ENCODE assay signal across 8 cellular contexts in genomic region chr17:27481327-27481726, GRCh38. TPM values are rescaled to one million over a fixed set of nuclear protein-coding genes. Genes with fewer than 3 reads are reported as not detected.
DNase-seq lines count a peak whose midpoint lies in the region; ATAC-seq and TF ChIP-seq lines count a peak whose summit lies in the region.

No MANE protein-coding gene starts in this region.

- peaks cover 0 to 3% (median 2%) of the 10 kb centered on the region in 3 donors for H3K27me3 Mint-ChIP-seq in CD14-positive monocyte (ENCODE audit: low read depth in 3 of 3)
- H3K27me3 Mint-ChIP-seq in activated naive CD8-positive, alpha-beta T cell treated with anti-CD3 and anti-CD28 coated beads, Interleukin-2, amount 50 U/mL, for 24 hours, result no peaks in the 10 kb centered on the region

- peaks cover 15% of the 10 kb centered on the region in 2 donors for H3K36me3 Mint-ChIP-seq in CD14-positive monocyte
- H3K36me3 Mint-ChIP-seq in activated naive CD8-positive, alpha-beta T cell treated with anti-CD3 and anti-CD28 coated beads, Interleukin-2, amount 50 U/mL, for 24 hours (ENCODE audit: low read depth), result peaks cover 9% of the 10 kb centered on the region

- peak overlapping the region in 4 of 7 donors; percentile 13 to 50 (median 40) for H3K27ac Mint-ChIP-seq in CD14-positive monocyte
- peak overlapping the region; percentile 59 for H3K27ac Mint-ChIP-seq in activated naive CD8-positive, alpha-beta T cell treated with anti-CD3 and anti-CD28 coated beads, Interleukin-2, amount 50 U/mL, for 24 hours

- intact Hi-C loops in CD14-positive monocyte (cut with micrococcal nuclease) (no loop called here), adrenal gland (cut with DNase I) (no loop called here), left ventricle myocardium superior (cut with micrococcal nuclease) (no loop called here), ascending aorta (cut with DNase I) (no loop called here)

- no peak overlapping the region for H3K4me3 ChIP-seq in adrenal gland
- no peak overlapping the region for H3K4me3 ChIP-seq in ascending aorta

- no peaks in the 10 kb centered on the region for H3K36me3 ChIP-seq in adrenal gland (replicated peaks in 1 of 2)
- no peaks in the 10 kb centered on the region for H3K36me3 ChIP-seq in ascending aorta

- DNase-seq in CD14-positive monocyte (ENCODE audit: low spot score) (no peak), T follicular helper cell (ENCODE audit: low read depth) (peak; percentile 31), adrenal gland (no peak), left ventricle myocardium superior (no peak), ascending aorta (ENCODE audit: low spot score in 2 of 2) (no peak)
- DNase-seq in activated naive CD8-positive, alpha-beta T cell treated with anti-CD3 and anti-CD28 coated beads, Interleukin-2, amount 50 U/mL, for 24 hours, result peak; percentile 40

- ATAC-seq in GM19467 (IDR thresholded peaks at IDR 0.05; ENCODE audit: unreplicated experiment), result peak; percentile 42
- ATAC-seq in activated naive CD8-positive, alpha-beta T cell treated with anti-CD3 and anti-CD28 coated beads, Interleukin-2, amount 50 U/mL, for 24 hours, result peak; percentile 83
- ATAC-seq in GM19328 (IDR thresholded peaks at IDR 0.05; ENCODE audit: unreplicated experiment), result no peak
- no peak for ATAC-seq in left ventricle myocardium superior

- no peak overlapping the region for H3K4me3 Mint-ChIP-seq in CD14-positive monocyte
- H3K4me3 Mint-ChIP-seq in activated naive CD8-positive, alpha-beta T cell treated with anti-CD3 and anti-CD28 coated beads, Interleukin-2, amount 50 U/mL, for 24 hours, result peak overlapping the region; percentile 19

- no peaks in the 10 kb centered on the region for H3K27me3 ChIP-seq in adrenal gland
- H3K27me3 ChIP-seq in ascending aorta, result no peaks in the 10 kb centered on the region

- 62 to 79% (median 73%) methylated on average over 3 to 4 of the region's 4 CpGs for WGBS in adrenal gland, 4 donors

- H3K4me1 ChIP-seq in adrenal gland (replicated peaks in 1 of 2) (peaks cover 0 to 16% of the 10 kb centered on the region in 2 donors), ascending aorta (no peaks in the 10 kb centered on the region)

- H3K9me3 ChIP-seq in adrenal gland (replicated peaks in 1 of 3) (no peaks in the 10 kb centered on the region), ascending aorta (no peaks in the 10 kb centered on the region)

- TF ChIP-seq POLR2A in adrenal gland (IDR thresholded peaks at IDR 0.05), result no peak

- H3K27ac ChIP-seq in adrenal gland (no peak overlapping the region), ascending aorta (no peak overlapping the region)

- no peaks in the 10 kb centered on the region for H3K9me3 Mint-ChIP-seq in CD14-positive monocyte
- no peaks in the 10 kb centered on the region for H3K9me3 Mint-ChIP-seq in activated naive CD8-positive, alpha-beta T cell treated with anti-CD3 and anti-CD28 coated beads, Interleukin-2, amount 50 U/mL, for 24 hours

- peaks cover 63% of the 10 kb centered on the region for H3K4me1 Mint-ChIP-seq in CD14-positive monocyte
- H3K4me1 Mint-ChIP-seq in activated naive CD8-positive, alpha-beta T cell treated with anti-CD3 and anti-CD28 coated beads, Interleukin-2, amount 50 U/mL, for 24 hours, result peaks cover 68% of the 10 kb centered on the region

- TF ChIP-seq CTCF in CD14-positive monocyte (IDR thresholded peaks at IDR 0.05), result no peak
- TF ChIP-seq CTCF in adrenal gland (IDR thresholded peaks at IDR 0.05), result no peak
- no peak for TF ChIP-seq CTCF in ascending aorta (IDR thresholded peaks at IDR 0.05)

RNA-seq across cellular contexts. Expression of gene KSR1, which starts 25.1 kb away (rescaled TPM):
- polyA plus RNA-seq in CD14-positive monocyte (1 to 10 TPM; 1.2 to 4.2 TPM), adrenal gland (10 to 100 TPM; 38.0 to 45.0 (median 39.1) TPM)
- total RNA-seq in adrenal gland (10 to 100 TPM; 16.0 to 50.4 (median 38.5) TPM), left ventricle myocardium superior (10.2 TPM), ascending aorta (42.6 TPM)

Comparison
In these comparisons a context has a peak if more than half of its experiments do, and no peak if none do; other contexts are left out.
1. DNase-seq: peak in T follicular helper cell (single experiment) and activated naive CD8-positive, alpha-beta T cell treated with anti-CD3 and anti-CD28 coated beads, Interleukin-2, amount 50 U/mL, for 24 hours (single experiment); none in CD14-positive monocyte (single experiment), adrenal gland (0 of 7), left ventricle myocardium superior (single experiment) and ascending aorta (0 of 2).
2. ATAC-seq: peak in GM19467 (single experiment) and activated naive CD8-positive, alpha-beta T cell treated with anti-CD3 and anti-CD28 coated beads, Interleukin-2, amount 50 U/mL, for 24 hours (single experiment); none in GM19328 (single experiment) and left ventricle myocardium superior (single experiment).